Comparison of ENCODE assay signal across 1 cellular context in genomic region chr5:157252741-157253465, GRCh38.
TF ChIP-seq lines count a peak whose summit lies in the region.

No MANE protein-coding gene starts in this region.

TF ChIP-seq in GM23338, 12 proteins besides CTCF, POLR2A, EP300 and RAD21 (continued from another document):
- TF ChIP-seq REST (IDR thresholded peaks at IDR 0.05; ENCODE audit: unreplicated experiment): no peak
- no peak for TF ChIP-seq NANOG (IDR thresholded peaks at IDR 0.05; ENCODE audit: borderline replicate concordance)
- TF ChIP-seq JUNB (IDR thresholded peaks at IDR 0.05; ENCODE audit: unreplicated experiment): no peak
- no peak for TF ChIP-seq CREB1 (CRISPR knock-in tag; IDR thresholded peaks at IDR 0.05; ENCODE audit: low read depth)
- no peak for TF ChIP-seq EZH2 (IDR thresholded peaks at IDR 0.05; ENCODE audit: low read depth, unreplicated experiment)
